ENCODE assay signal across 25 cellular contexts in genomic region chr2:75353131-75353530, GRCh38.
"Had no signal": no experiment of that assay in that cellular context is flagged by ENCODE, and none has a peak within 500 bp of the region (broad histone marks: within the 10 kb centered on the region; RNA-seq: fewer than 3 reads in every experiment).

No MANE protein-coding gene starts in this region.

- H3K9me3 ChIP-seq: colonic mucosa, gastrocnemius medialis, left ventricle myocardium inferior, lower lobe of right lung had no signal

- H3K27me3 Mint-ChIP-seq: dendritic cell treated with granulocyte-macrophage colony-stimulating factor and Interleukin-4, amounts not matched to agents 40 ng/mL and 50 ng/mL, for 4 days; effector memory CD8-positive, alpha-beta T cell; memory B cell had no signal

- H3K9me3 Mint-ChIP-seq: dendritic cell treated with granulocyte-macrophage colony-stimulating factor and Interleukin-4, amounts not matched to agents 40 ng/mL and 50 ng/mL, for 4 days had no signal

- H3K4me3 Mint-ChIP-seq: dendritic cell treated with granulocyte-macrophage colony-stimulating factor and Interleukin-4, amounts not matched to agents 40 ng/mL and 50 ng/mL, for 4 days; effector memory CD8-positive, alpha-beta T cell; endodermal cell; memory B cell; naive thymus-derived CD4-positive, alpha-beta T cell had no signal

- H3K4me1 Mint-ChIP-seq: endodermal cell, memory B cell had no signal

- H3K27ac ChIP-seq: colonic mucosa, esophagus muscularis mucosa, gastrocnemius medialis, heart right ventricle, left ventricle myocardium inferior, lower lobe of right lung had no signal

- H3K27me3 ChIP-seq: colonic mucosa, esophagus muscularis mucosa, gastrocnemius medialis, heart right ventricle had no signal

- H3K36me3 ChIP-seq: colonic mucosa, esophagus muscularis mucosa, gastrocnemius medialis, heart right ventricle, left ventricle myocardium inferior, lower lobe of right lung had no signal

- H3K4me3 ChIP-seq: colonic mucosa, esophagus muscularis mucosa, gastrocnemius medialis, heart right ventricle, left ventricle myocardium inferior, lower lobe of right lung had no signal

- ATAC-seq: effector memory CD8-positive, alpha-beta T cell; gastrocnemius medialis; heart right ventricle; left colon; left lobe of liver; lower lobe of right lung; naive thymus-derived CD4-positive, alpha-beta T cell had no signal

- FAIRE-seq: endometrium, islet of Langerhans, kidney had no signal

- DNase-seq: colonic mucosa; cortex of kidney; effector CD8-positive, alpha-beta T cell; effector memory CD8-positive, alpha-beta T cell; endodermal cell; foreskin melanocyte; gastrocnemius medialis; glutamatergic neuron; head of caudate nucleus; heart right ventricle; hippocampal formation; kidney; kidney glomerular epithelial cell; left colon; left ventricle myocardium inferior; lower lobe of right lung; mesendoderm; midbrain; naive thymus-derived CD4-positive, alpha-beta T cell had no signal

- H3K4me1 ChIP-seq: colonic mucosa, esophagus muscularis mucosa, gastrocnemius medialis, heart right ventricle, left ventricle myocardium inferior, lower lobe of right lung had no signal
